Comparison of ENCODE assay signal across 3 cellular contexts in the genomic region with DNA sequence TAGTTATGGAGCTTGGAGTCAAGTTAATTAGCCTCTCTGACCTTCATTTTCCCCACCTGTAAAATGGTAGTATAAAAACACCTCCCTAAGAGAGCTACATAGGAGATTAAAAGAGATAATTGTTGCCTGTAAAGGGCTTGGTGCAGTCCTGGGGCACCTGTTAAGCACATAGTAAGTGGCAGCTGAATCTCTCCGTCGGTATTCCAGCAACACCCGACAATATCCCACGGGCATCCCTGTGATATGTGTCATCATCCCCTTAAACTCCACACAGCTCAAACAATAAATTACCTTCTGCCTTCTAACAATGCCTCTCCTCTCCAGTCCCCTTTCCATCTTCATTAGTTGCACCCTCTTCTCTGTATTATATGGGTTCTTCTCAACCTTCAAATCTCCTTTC.
"Had no signal": no experiment of that assay in that cellular context is flagged by ENCODE, and none has a peak within 500 bp of the region (broad histone marks: within the 10 kb centered on the region; RNA-seq: fewer than 3 reads in every experiment).

No MANE protein-coding gene starts in this region.

- H3K4me3 ChIP-seq: GM12878 had no signal

- DNase-seq: GDM1, GF-D8 had no signal
